9 cellular contexts compared by ENCODE assay signal in genomic region chr7:66050990-66051424, GRCh38. TPM values are rescaled to one million over a fixed set of nuclear protein-coding genes. Genes with fewer than 3 reads are reported as not detected.
DNase-seq lines count a peak whose midpoint lies in the region; ATAC-seq lines count a peak whose summit lies in the region.
"Had no signal": no experiment of that assay in that cellular context is flagged by ENCODE, and none has a peak within 500 bp of the region (broad histone marks: within the 10 kb centered on the region; RNA-seq: fewer than 3 reads in every experiment).

No MANE protein-coding gene starts in this region.

- DNase-seq in GM03348 (ENCODE audit: low spot score), result peak; percentile 78
- peak; percentile 34 for DNase-seq in NCI-H446 treated with DMSO at 0.1 percent for 48 hours (lab: John Stamatoyannopoulos, UW)
- DNase-seq in renal cortical epithelial cell (ENCODE audit: low read depth), result peak; percentile 99
- DNase-seq in stimulated activated CD4-positive, alpha-beta T cell treated with anti-CD3 and anti-CD28 coated beads, Interleukin-4, amount 100 ng/mL, for 4 hours, result no peak
- DNase-seq in iPS-NIHi7 (ENCODE audit: extremely low spot score), result no peak
- DNase-seq: KBM-7 had no signal

- ATAC-seq in esophagus mucosa (peak; percentile 76), GM21526 (IDR thresholded peaks at IDR 0.05; ENCODE audit: low FRiP score, unreplicated experiment) (no peak), GM19463 (IDR thresholded peaks at IDR 0.05; ENCODE audit: unreplicated experiment) (no peak)

RNA-seq across cellular contexts. Expression of gene ASL, which starts 24.6 kb away (rescaled TPM):
- total RNA-seq in esophagus mucosa (29.7 TPM), renal cortical epithelial cell (45.8 and 147 TPM in 2 replicates)

Comparison
In these comparisons a context has a peak if more than half of its experiments do, and no peak if none do; other contexts are left out.
1. DNase-seq: peak in GM03348 (single experiment), NCI-H446 treated with DMSO at 0.1 percent for 48 hours (single experiment) and renal cortical epithelial cell (single experiment); none in stimulated activated CD4-positive, alpha-beta T cell treated with anti-CD3 and anti-CD28 coated beads, Interleukin-4, amount 100 ng/mL, for 4 hours (0 of 2) and iPS-NIHi7 (single experiment).